9 cellular contexts compared by ENCODE assay signal in genomic region chr2:17813015-17813741, GRCh38. TPM values are rescaled to one million over a fixed set of nuclear protein-coding genes. Genes with fewer than 3 reads are reported as not detected.
A peak's percentile ranks its signal among the peaks of the same experiment; 100 is the strongest.
DNase-seq lines count a peak whose midpoint lies in the region; ATAC-seq and TF ChIP-seq lines count a peak whose summit lies in the region.
"Had no signal": no experiment of that assay in that cellular context is flagged by ENCODE, and none has a peak within 500 bp of the region (broad histone marks: within the 10 kb centered on the region; RNA-seq: fewer than 3 reads in every experiment).

No MANE protein-coding gene starts in this region.

- no peaks in the 10 kb centered on the region for H3K9me3 Mint-ChIP-seq in naive thymus-derived CD4-positive, alpha-beta T cell
- H3K9me3 Mint-ChIP-seq: central memory CD8-positive, alpha-beta T cell had no signal

- H3K4me3 Mint-ChIP-seq in naive thymus-derived CD4-positive, alpha-beta T cell = no peak overlapping the region
- H3K4me3 Mint-ChIP-seq: central memory CD8-positive, alpha-beta T cell had no signal

- POLR2A ChIA-PET in naive thymus-derived CD4-positive, alpha-beta T cell (lab: Charles Lee) = no interaction called here
- POLR2A ChIA-PET in GM10248 (lab: Yijun Ruan, JAX) = no interaction called here

- H3K27me3 ChIP-seq in naive thymus-derived CD4-positive, alpha-beta T cell (ENCODE audit: control insufficient read depth in 2 of 2, insufficient read depth in 2 of 2, low read length in 2 of 2) = no peaks in the 10 kb centered on the region

- peak; percentile 78 to 86 for DNase-seq in NOMO-1 (lab: John Stamatoyannopoulos, UW; ENCODE audit: unreplicated experiment in 2 of 2)
- DNase-seq in naive thymus-derived CD4-positive, alpha-beta T cell = no peak
- DNase-seq in medulla oblongata (ENCODE audit: extremely low spot score) = no peak
- DNase-seq in left colon = no peak
- no peak for DNase-seq in GM10248 (ENCODE audit: extremely low spot score)
- DNase-seq in posterior cingulate gyrus = no peak

- H3K27ac Mint-ChIP-seq in naive thymus-derived CD4-positive, alpha-beta T cell = no peak overlapping the region

- intact Hi-C loops in naive thymus-derived CD4-positive, alpha-beta T cell (cut with micrococcal nuclease) = no loop called here
- intact Hi-C loops in left colon (cut with DNase I, micrococcal nuclease) = no loop called here
- intact Hi-C loops in posterior cingulate gyrus (cut with DNase I) = no loop called here

- H3K36me3 ChIP-seq in naive thymus-derived CD4-positive, alpha-beta T cell (ENCODE audit: control insufficient read depth in 2 of 3, insufficient read depth in 3 of 3, low read length in 3 of 3) = no peaks in the 10 kb centered on the region

- TF ChIP-seq CTCF in GM10248 (IDR thresholded peaks at IDR 0.05; ENCODE audit: control extremely low read depth, extremely low read depth, low read depth, missing control alignments) = no peak

- no peaks in the 10 kb centered on the region for H3K4me1 ChIP-seq in naive thymus-derived CD4-positive, alpha-beta T cell (ENCODE audit: control insufficient read depth in 2 of 2, insufficient read depth in 2 of 2, low read length in 2 of 2)

- no peak overlapping the region for H3K27ac ChIP-seq in naive thymus-derived CD4-positive, alpha-beta T cell (ENCODE audit: low read depth, low read length)

- no peak overlapping the region for H3K4me3 ChIP-seq in naive thymus-derived CD4-positive, alpha-beta T cell (ENCODE audit: low read length)

- peaks cover 0 to 11% (median 0%) of the 10 kb centered on the region in 7 donors for H3K4me1 Mint-ChIP-seq in naive thymus-derived CD4-positive, alpha-beta T cell
- H3K4me1 Mint-ChIP-seq: central memory CD8-positive, alpha-beta T cell had no signal

- ATAC-seq in GM18499 (IDR thresholded peaks at IDR 0.05; ENCODE audit: insufficient read depth, unreplicated experiment) (peak; percentile 31), HG02642 (IDR thresholded peaks at IDR 0.05; ENCODE audit: poor library complexity, unreplicated experiment) (peak; percentile 42), left colon (no peak)
- ATAC-seq in naive thymus-derived CD4-positive, alpha-beta T cell = peak; percentile 27

- no peaks in the 10 kb centered on the region for H3K36me3 Mint-ChIP-seq in naive thymus-derived CD4-positive, alpha-beta T cell

- peaks cover 0 to 42% (median 14%) of the 10 kb centered on the region in 5 donors for H3K27me3 Mint-ChIP-seq in naive thymus-derived CD4-positive, alpha-beta T cell

- CTCF ChIA-PET in naive thymus-derived CD4-positive, alpha-beta T cell (lab: Charles Lee) = no interaction called here
- CTCF ChIA-PET in GM10248 (lab: Yijun Ruan, JAX) = interaction anchor here (1.1 to 11.4 kb wide), 7 partner anchors 8 to 93 kb away, joined by 3 to 113 read pairs (median 9); no protein-coding TSS in a partner anchor

- no peaks in the 10 kb centered on the region for H3K9me3 ChIP-seq in naive thymus-derived CD4-positive, alpha-beta T cell (ENCODE audit: control insufficient read depth in 2 of 3, low read length in 3 of 3)

RNA-seq across cellular contexts. Expression of gene MSGN1, which starts 3.1 kb away (rescaled TPM):
- total RNA-seq in naive thymus-derived CD4-positive, alpha-beta T cell = not detected
- polyA plus RNA-seq in naive thymus-derived CD4-positive, alpha-beta T cell = not detected
- total RNA-seq in left colon = not detected

RNA-seq across cellular contexts. Expression of gene GEN1, which starts 59.2 kb away (rescaled TPM):
- total RNA-seq in naive thymus-derived CD4-positive, alpha-beta T cell = 10 to 100 TPM in 2 of 5 experiments, 1 to 10 TPM in 3; 5.6 to 25.8 (median 8.0) TPM
- polyA plus RNA-seq in naive thymus-derived CD4-positive, alpha-beta T cell = 1 to 10 TPM in 1 of 2 donors, under 1 TPM in 1; 0.44 to 1.2 TPM
- 10 to 100 TPM; 13.5 to 26.3 TPM for total RNA-seq in left colon

RNA-seq across cellular contexts. Expression of gene SMC6, which starts 59.6 kb away (rescaled TPM):
- 10 to 100 TPM in 4 of 5 experiments, 1 to 10 TPM in 1; 7.9 to 35.6 (median 14.6) TPM for total RNA-seq in naive thymus-derived CD4-positive, alpha-beta T cell
- polyA plus RNA-seq in naive thymus-derived CD4-positive, alpha-beta T cell = 10 to 100 TPM in 1 of 2 donors, 1 to 10 TPM in 1; 9.1 to 11.5 TPM
- 10 to 100 TPM; 23.3 to 25.3 TPM for total RNA-seq in left colon

Comparison
In these comparisons a context has a peak if more than half of its experiments do, and no peak if none do; other contexts are left out.
1. DNase-seq: peak in NOMO-1 (2 of 2); none in naive thymus-derived CD4-positive, alpha-beta T cell (0 of 9), medulla oblongata (single experiment), left colon (0 of 2), GM10248 (single experiment) and posterior cingulate gyrus (0 of 10).